ENCODE assay signal across 1 cellular context in the genomic region with DNA sequence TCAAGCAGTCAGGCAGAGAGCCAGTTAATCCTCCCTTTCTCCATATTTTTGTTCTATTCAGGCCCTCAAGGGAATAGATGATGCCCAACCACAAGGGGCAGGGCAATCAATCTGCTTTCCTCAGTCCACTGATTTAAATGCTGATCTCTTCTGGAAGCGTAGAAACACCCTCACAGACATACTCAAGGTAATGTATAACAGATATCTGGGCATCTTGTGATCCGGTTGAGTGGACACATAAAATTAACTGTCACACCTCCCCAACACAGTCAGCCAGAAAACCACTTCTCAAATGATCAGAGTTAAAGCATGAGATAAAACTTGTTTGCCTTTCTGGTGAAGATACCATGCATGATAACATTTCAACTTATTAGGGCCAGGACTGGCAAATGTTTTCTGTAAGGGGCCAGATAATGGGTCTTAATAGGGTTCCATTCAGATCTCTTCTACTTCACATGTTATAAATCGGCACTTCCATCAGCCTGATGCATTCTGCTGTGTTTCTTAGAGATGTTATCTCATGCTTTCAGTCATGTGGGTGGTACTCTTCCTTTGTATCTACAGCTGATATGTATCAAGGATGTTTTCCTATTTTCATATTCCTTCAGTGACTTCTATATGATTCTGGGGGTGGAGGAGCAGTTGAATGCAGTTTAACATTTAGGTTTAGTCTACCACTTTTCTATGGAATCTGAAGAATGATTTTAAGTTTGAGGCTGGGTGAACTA.
TF ChIP-seq lines count a peak whose summit lies in the region.

No MANE protein-coding gene starts in this region.

TF ChIP-seq in H1, 55 proteins besides CTCF, POLR2A, EP300 and RAD21:
- TF ChIP-seq TEAD4 (IDR thresholded peaks at IDR 0.05; ENCODE audit: low read depth, low read length) (no peak), HDAC2 (IDR thresholded peaks at IDR 0.05; ENCODE audit: borderline replicate concordance in 1 of 2, low read depth in 2 of 2, low read length in 2 of 2) (no peak), KDM1A (IDR thresholded peaks at IDR 0.05; ENCODE audit: borderline replicate concordance, low read length) (no peak), BRCA1 (IDR thresholded peaks at IDR 0.05; ENCODE audit: low read depth, low read length) (no peak), JUN (IDR thresholded peaks at IDR 0.05; ENCODE audit: low read depth, low read length) (no peak), BACH1 (IDR thresholded peaks at IDR 0.05; ENCODE audit: low read length) (no peak), CHD2 (IDR thresholded peaks at IDR 0.05; ENCODE audit: low read length) (no peak), EZH2 (IDR thresholded peaks at IDR 0.05; ENCODE audit: low read depth, low read length, severe bottlenecking) (no peak), KDM5A (IDR thresholded peaks at IDR 0.05; ENCODE audit: low read length) (no peak), GTF2F1 (IDR thresholded peaks at IDR 0.05; ENCODE audit: borderline replicate concordance, low read depth, low read length) (no peak), ASH2L (IDR thresholded peaks at IDR 0.05; ENCODE audit: low read length) (no peak), YY1 (IDR thresholded peaks at IDR 0.05; ENCODE audit: low read depth, low read length) (no peak), CHD1 (IDR thresholded peaks at IDR 0.05; ENCODE audit: low read depth, low read length) (no peak), SRF (IDR thresholded peaks at IDR 0.05; ENCODE audit: low read depth, low read length) (no peak), RBBP5 (IDR thresholded peaks at IDR 0.05; ENCODE audit: borderline replicate concordance, low read depth, low read length) (no peak), TBP (IDR thresholded peaks at IDR 0.05; ENCODE audit: low read depth, low read length) (no peak)
- TF ChIP-seq, protein P1, sequence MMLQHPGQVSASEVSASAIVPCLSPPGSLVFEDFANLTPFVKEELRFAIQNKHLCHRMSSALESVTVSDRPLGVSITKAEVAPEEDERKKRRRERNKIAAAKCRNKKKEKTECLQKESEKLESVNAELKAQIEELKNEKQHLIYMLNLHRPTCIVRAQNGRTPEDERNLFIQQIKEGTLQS (IDR thresholded peaks at IDR 0.05; ENCODE audit: insufficient read depth, low read depth, low read length) = no peak
- TF ChIP-seq, protein P2, sequence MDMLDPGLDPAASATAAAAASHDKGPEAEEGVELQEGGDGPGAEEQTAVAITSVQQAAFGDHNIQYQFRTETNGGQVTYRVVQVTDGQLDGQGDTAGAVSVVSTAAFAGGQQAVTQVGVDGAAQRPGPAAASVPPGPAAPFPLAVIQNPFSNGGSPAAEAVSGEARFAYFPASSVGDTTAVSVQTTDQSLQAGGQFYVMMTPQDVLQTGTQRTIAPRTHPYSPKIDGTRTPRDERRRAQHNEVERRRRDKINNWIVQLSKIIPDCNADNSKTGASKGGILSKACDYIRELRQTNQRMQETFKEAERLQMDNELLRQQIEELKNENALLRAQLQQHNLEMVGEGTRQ (IDR thresholded peaks at IDR 0.05; ENCODE audit: low read length) = no peak
